1 cellular context compared by ENCODE assay signal in the genomic region with DNA sequence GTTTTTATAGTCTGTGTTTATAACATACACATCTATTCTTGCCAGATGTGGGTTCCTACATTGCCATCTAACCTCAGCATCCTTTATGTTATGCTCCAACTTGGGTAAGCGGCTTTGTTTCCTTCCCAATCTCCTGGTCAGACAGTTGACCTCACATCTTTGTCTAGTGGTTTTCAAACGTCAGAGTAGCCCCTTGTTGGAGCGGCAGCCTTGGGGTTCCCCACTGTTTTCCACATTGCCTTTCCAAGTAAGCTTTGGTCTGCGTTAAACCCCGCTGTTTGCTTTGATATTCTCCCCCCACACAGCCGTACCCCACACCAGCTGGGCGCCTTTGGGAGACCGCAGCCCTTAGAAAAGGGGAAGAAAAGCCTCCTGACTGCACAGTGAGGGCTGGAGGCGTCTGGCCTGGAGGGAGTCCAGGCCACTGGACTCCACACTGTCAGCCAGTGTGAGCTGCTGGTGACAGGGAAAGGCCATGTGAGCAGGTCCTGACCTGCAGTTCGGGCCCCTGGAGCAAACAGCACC.
TF ChIP-seq lines count a peak whose summit lies in the region.

No MANE protein-coding gene starts in this region.

TF ChIP-seq in HepG2, 621 proteins besides CTCF, POLR2A, EP300 and RAD21 (continued from another document):
- TF ChIP-seq, protein P1, sequence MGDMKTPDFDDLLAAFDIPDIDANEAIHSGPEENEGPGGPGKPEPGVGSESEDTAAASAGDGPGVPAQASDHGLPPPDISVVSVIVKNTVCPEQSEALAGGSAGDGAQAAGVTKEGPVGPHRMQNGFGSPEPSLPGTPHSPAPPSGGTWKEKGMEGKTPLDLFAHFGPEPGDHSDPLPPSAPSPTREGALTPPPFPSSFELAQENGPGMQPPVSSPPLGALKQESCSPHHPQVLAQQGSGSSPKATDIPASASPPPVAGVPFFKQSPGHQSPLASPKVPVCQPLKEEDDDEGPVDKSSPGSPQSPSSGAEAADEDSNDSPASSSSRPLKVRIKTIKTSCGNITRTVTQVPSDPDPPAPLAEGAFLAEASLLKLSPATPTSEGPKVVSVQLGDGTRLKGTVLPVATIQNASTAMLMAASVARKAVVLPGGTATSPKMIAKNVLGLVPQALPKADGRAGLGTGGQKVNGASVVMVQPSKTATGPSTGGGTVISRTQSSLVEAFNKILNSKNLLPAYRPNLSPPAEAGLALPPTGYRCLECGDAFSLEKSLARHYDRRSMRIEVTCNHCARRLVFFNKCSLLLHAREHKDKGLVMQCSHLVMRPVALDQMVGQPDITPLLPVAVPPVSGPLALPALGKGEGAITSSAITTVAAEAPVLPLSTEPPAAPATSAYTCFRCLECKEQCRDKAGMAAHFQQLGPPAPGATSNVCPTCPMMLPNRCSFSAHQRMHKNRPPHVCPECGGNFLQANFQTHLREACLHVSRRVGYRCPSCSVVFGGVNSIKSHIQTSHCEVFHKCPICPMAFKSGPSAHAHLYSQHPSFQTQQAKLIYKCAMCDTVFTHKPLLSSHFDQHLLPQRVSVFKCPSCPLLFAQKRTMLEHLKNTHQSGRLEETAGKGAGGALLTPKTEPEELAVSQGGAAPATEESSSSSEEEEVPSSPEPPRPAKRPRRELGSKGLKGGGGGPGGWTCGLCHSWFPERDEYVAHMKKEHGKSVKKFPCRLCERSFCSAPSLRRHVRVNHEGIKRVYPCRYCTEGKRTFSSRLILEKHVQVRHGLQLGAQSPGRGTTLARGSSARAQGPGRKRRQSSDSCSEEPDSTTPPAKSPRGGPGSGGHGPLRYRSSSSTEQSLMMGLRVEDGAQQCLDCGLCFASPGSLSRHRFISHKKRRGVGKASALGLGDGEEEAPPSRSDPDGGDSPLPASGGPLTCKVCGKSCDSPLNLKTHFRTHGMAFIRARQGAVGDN (CRISPR knock-in tag; IDR thresholded peaks at IDR 0.05), result peak; percentile 40
- TF ChIP-seq NONO (IDR thresholded peaks at IDR 0.05) (no peak), NONO (CRISPR knock-in tag; conservative IDR thresholded peaks at IDR 0.05) (no peak)
